Comparison of ENCODE assay signal across 21 cellular contexts in the genomic region with DNA sequence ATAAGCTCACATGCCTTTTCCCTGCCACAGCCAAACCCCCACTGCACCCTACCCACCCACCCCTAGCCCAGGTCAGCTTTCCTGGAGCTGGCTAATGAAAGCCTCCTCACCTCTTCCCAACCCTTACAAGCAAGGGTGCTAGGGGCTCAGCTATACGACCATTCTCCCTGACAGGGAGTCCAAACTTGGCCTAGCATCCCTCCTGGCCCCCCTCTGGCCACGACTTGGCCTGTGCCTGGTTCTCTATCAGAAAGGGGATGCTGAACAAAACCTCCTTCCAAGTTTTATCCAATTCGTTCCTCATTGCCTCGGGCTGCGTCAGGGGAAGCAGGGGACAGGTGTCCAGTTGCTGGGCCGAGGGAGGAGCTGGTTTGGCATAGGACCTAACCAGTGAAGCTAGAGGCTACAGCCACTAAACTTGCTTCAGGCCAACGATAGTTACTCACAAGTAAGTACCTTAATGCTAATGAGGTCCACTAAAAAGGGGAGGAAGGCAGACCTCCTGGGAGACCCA. TPM values are rescaled to one million over a fixed set of nuclear protein-coding genes. Genes with fewer than 3 reads are reported as not detected.
DNase-seq lines count a peak whose midpoint lies in the region.
"Had no signal": no experiment of that assay in that cellular context is flagged by ENCODE, and none has a peak within 500 bp of the region (broad histone marks: within the 10 kb centered on the region; RNA-seq: fewer than 3 reads in every experiment).

No MANE protein-coding gene starts in this region.

- no peaks in the 10 kb centered on the region for H3K36me3 ChIP-seq in SJCRH30
- H3K36me3 ChIP-seq: BLaER1 had no signal

- no peak overlapping the region for H3K27ac ChIP-seq in SJCRH30
- H3K27ac ChIP-seq: BLaER1, HL-60 had no signal

- peaks cover 17% of the 10 kb centered on the region for H3K4me1 ChIP-seq in SJCRH30
- H3K4me1 ChIP-seq: BLaER1 had no signal

- no peaks in the 10 kb centered on the region for H3K9me3 ChIP-seq in SJCRH30 (replicated peaks)
- H3K9me3 ChIP-seq: BLaER1 had no signal

- DNase-seq in AG08396 (ENCODE audit: low spot score) (peak; percentile 1), AG20443 (ENCODE audit: low spot score) (peak; percentile 7), SJCRH30 (peak; percentile 51 to 65), ecto neural progenitor cell (ENCODE audit: low spot score) (no peak), H4 (ENCODE audit: low spot score) (no peak), GM03348 (ENCODE audit: low spot score) (no peak)
- DNase-seq in stimulated activated CD8-positive, alpha-beta memory T cell treated with anti-CD3 and anti-CD28 coated beads, Interleukin-4, amount 100 ng/mL, for 48 hours, result peak; percentile 17
- DNase-seq: ACHN; Calu3; CD8-positive, alpha-beta T cell; DMS 273 treated with DMSO at 0.1 percent for 48 hours; DMS53; DND-41; EL; H7; HFFc6 had no signal

- H3K4me3 ChIP-seq in SJCRH30, result no peak overlapping the region
- H3K4me3 ChIP-seq: BLaER1, GM23338 had no signal

- no peaks in the 10 kb centered on the region for H3K27me3 ChIP-seq in SJCRH30
- H3K27me3 ChIP-seq: BLaER1 had no signal

RNA-seq across cellular contexts. Expression of a gene that starts 8.6 kb away (rescaled TPM):
- total RNA-seq in SJCRH30 (2014; rRNA removed; shearing (Covaris generic)), result 3.9 and 4.5 TPM in 2 replicates
- 0.99 TPM in 1 of 2 replicates, not detected in the other for total RNA-seq in H4 (2014; rRNA removed; shearing (Covaris generic))

RNA-seq across cellular contexts. Expression of a gene that starts 32.7 kb away (rescaled TPM):
- total RNA-seq in SJCRH30 (2014; rRNA removed; shearing (Covaris generic)), result 0.08 and 0.36 TPM in 2 replicates
- total RNA-seq in H4 (2014; rRNA removed; shearing (Covaris generic)), result 0.02 and 1.2 TPM in 2 replicates
- total RNA-seq: Calu3; CD8-positive, alpha-beta T cell; G401; H7; HFFc6; HT1080 had no signal

RNA-seq across cellular contexts. Expression of a gene that starts 46.1 kb away (rescaled TPM):
- 33.8 and 34.9 TPM in 2 replicates for total RNA-seq in SJCRH30 (2014; rRNA removed; shearing (Covaris generic))
- total RNA-seq in H4 (2014; rRNA removed; shearing (Covaris generic)), result 18.6 and 18.7 TPM in 2 replicates

Comparison
In these comparisons a context has a peak if more than half of its experiments do, and no peak if none do; other contexts are left out.
1. DNase-seq: peak in AG08396 (single experiment), AG20443 (single experiment), SJCRH30 (2 of 2) and stimulated activated CD8-positive, alpha-beta memory T cell treated with anti-CD3 and anti-CD28 coated beads, Interleukin-4, amount 100 ng/mL, for 48 hours (single experiment); none in ecto neural progenitor cell (single experiment), H4 (single experiment) and GM03348 (single experiment).